ENCODE assay signal across 11 cellular contexts in genomic region chr1:53390261-53390660, GRCh38.
A peak's percentile ranks its signal among the peaks of the same experiment; 100 is the strongest.
DNase-seq lines count a peak whose midpoint lies in the region; ATAC-seq and TF ChIP-seq lines count a peak whose summit lies in the region.
"Had no signal": no experiment of that assay in that cellular context is flagged by ENCODE, and none has a peak within 500 bp of the region (broad histone marks: within the 10 kb centered on the region; RNA-seq: fewer than 3 reads in every experiment).

No MANE protein-coding gene starts in this region.

- no peaks in the 10 kb centered on the region for H3K36me3 ChIP-seq in PC-3 (ENCODE audit: low read depth, low read length)
- H3K36me3 ChIP-seq in left ventricle myocardium inferior: no peaks in the 10 kb centered on the region

- H3K27me3 ChIP-seq in PC-3 (ENCODE audit: low read length): no peaks in the 10 kb centered on the region
- H3K27me3 ChIP-seq in left ventricle myocardium inferior (ENCODE audit: low read depth): peaks cover 16% of the 10 kb centered on the region

- H3K4me3 Mint-ChIP-seq in stimulated activated effector memory CD8-positive, alpha-beta T cell treated with anti-CD3 and anti-CD28 coated beads, Interleukin-12 subunit alpha, Interleukin-12 subunit beta, amount 100 ng/mL, for 72 hours: no peak overlapping the region
- H3K4me3 Mint-ChIP-seq: H9 had no signal

- CTCF ChIA-PET in PC-3 (lab: Charles Lee): no interaction called here

- H3K9me3 ChIP-seq in PC-3 (ENCODE audit: low read length) (no peaks in the 10 kb centered on the region), left ventricle myocardium inferior (replicated peaks) (peaks cover 12% of the 10 kb centered on the region)

- peaks cover 4% of the 10 kb centered on the region for H3K36me3 Mint-ChIP-seq in stimulated activated effector memory CD8-positive, alpha-beta T cell treated with anti-CD3 and anti-CD28 coated beads, Interleukin-12 subunit alpha, Interleukin-12 subunit beta, amount 100 ng/mL, for 72 hours

- POLR2A ChIA-PET in PC-3 (lab: Charles Lee; ENCODE audit: unreplicated experiment): no interaction called here

- peak; percentile 36 for DNase-seq in LNCaP clone FGC (ENCODE audit: low read depth)
- no peak for DNase-seq in PC-3
- peak; percentile 42 for DNase-seq in left ventricle myocardium inferior
- DNase-seq in stimulated activated effector memory CD8-positive, alpha-beta T cell treated with anti-CD3 and anti-CD28 coated beads, Interleukin-12 subunit alpha, Interleukin-12 subunit beta, amount 100 ng/mL, for 72 hours (ENCODE audit: low spot score in 2 of 2): no peak
- DNase-seq: activated gamma-delta T cell treated with Interleukin-2 at 50 U/mL for 16 hours, H9, NCI-H1417 had no signal

- H3K9ac ChIP-seq in PC-3 (ENCODE audit: low read length): no peak overlapping the region

- BruUV-seq in PC-3 (replicated peaks; lab: Mats Ljungman, UMichigan): no TSS peak

- ATAC-seq in PC-3: no peak
- ATAC-seq in stimulated activated effector memory CD8-positive, alpha-beta T cell treated with anti-CD3 and anti-CD28 coated beads, Interleukin-12 subunit alpha, Interleukin-12 subunit beta, amount 100 ng/mL, for 72 hours: no peak
- no peak for ATAC-seq in GM21447 (IDR thresholded peaks at IDR 0.05; ENCODE audit: unreplicated experiment)
- ATAC-seq in HG03095 (IDR thresholded peaks at IDR 0.05; ENCODE audit: unreplicated experiment): no peak
- ATAC-seq in HG03196 (IDR thresholded peaks at IDR 0.05; ENCODE audit: unreplicated experiment): no peak
- ATAC-seq: activated CD4-positive, CD25-positive, alpha-beta regulatory T cell treated with anti-CD3 and anti-CD28 coated beads, Interleukin-2, amount 50 U/mL, for 24 hours had no signal

- no peaks in the 10 kb centered on the region for H3K4me1 Mint-ChIP-seq in stimulated activated effector memory CD8-positive, alpha-beta T cell treated with anti-CD3 and anti-CD28 coated beads, Interleukin-12 subunit alpha, Interleukin-12 subunit beta, amount 100 ng/mL, for 72 hours

- H3K9me2 ChIP-seq in PC-3 (replicated peaks; ENCODE audit: low read length): no peaks in the 10 kb centered on the region

- H3K79me2 ChIP-seq in PC-3 (ENCODE audit: low read length): no peaks in the 10 kb centered on the region

- no peaks in the 10 kb centered on the region for H3F3A ChIP-seq in PC-3 (ENCODE audit: low read length, unreplicated experiment)

- H3K27ac Mint-ChIP-seq in stimulated activated effector memory CD8-positive, alpha-beta T cell treated with anti-CD3 and anti-CD28 coated beads, Interleukin-12 subunit alpha, Interleukin-12 subunit beta, amount 100 ng/mL, for 72 hours: peak overlapping the region; percentile 50

- no peak for TF ChIP-seq CTCF in LNCaP clone FGC (IDR thresholded peaks at IDR 0.05; ENCODE audit: control insufficient read depth, extremely low read depth, insufficient read depth)
- TF ChIP-seq CTCF in PC-3 (conservative IDR thresholded peaks at IDR 0.05; ENCODE audit: low read depth, low read length): no peak
- TF ChIP-seq CTCF in left ventricle myocardium inferior (IDR thresholded peaks at IDR 0.05; ENCODE audit: borderline replicate concordance): no peak

- H3K4me2 ChIP-seq in PC-3 (ENCODE audit: low read length): no peak overlapping the region

- no peaks in the 10 kb centered on the region for H3K4me1 ChIP-seq in PC-3 (ENCODE audit: insufficient read depth, low read length)
- H3K4me1 ChIP-seq in left ventricle myocardium inferior: no peaks in the 10 kb centered on the region

- H3K9me3 Mint-ChIP-seq in stimulated activated effector memory CD8-positive, alpha-beta T cell treated with anti-CD3 and anti-CD28 coated beads, Interleukin-12 subunit alpha, Interleukin-12 subunit beta, amount 100 ng/mL, for 72 hours: no peaks in the 10 kb centered on the region

- no peaks in the 10 kb centered on the region for H4K20me1 ChIP-seq in PC-3 (ENCODE audit: low read length)

- intact Hi-C loops in PC-3 (cut with micrococcal nuclease): no loop called here
- intact Hi-C loops in left ventricle myocardium inferior (cut with micrococcal nuclease): loop anchor here (5.0 kb wide), 1 partner anchor 113 kb away; no protein-coding TSS in a partner anchor

- H2AFZ ChIP-seq in PC-3 (ENCODE audit: low read length): peak overlapping the region; percentile 17; the same call in 1 of the 2 replicates

- H3K4me3 ChIP-seq in LNCaP clone FGC (ENCODE audit: low read depth, low read length): no peak overlapping the region
- H3K4me3 ChIP-seq in PC-3 (ENCODE audit: low read length): no peak overlapping the region
- H3K4me3 ChIP-seq in left ventricle myocardium inferior: no peak overlapping the region

- no peak overlapping the region for H3K27ac ChIP-seq in PC-3 (ENCODE audit: low read length)
- no peak overlapping the region for H3K27ac ChIP-seq in left ventricle myocardium inferior (replicated peaks)

Comparison
In these comparisons a context has a peak if more than half of its experiments do, and no peak if none do; other contexts are left out.
1. DNase-seq: peak in LNCaP clone FGC (single experiment) and left ventricle myocardium inferior (single experiment); none in PC-3 (single experiment) and stimulated activated effector memory CD8-positive, alpha-beta T cell treated with anti-CD3 and anti-CD28 coated beads, Interleukin-12 subunit alpha, Interleukin-12 subunit beta, amount 100 ng/mL, for 72 hours (0 of 2).